ENCODE assay signal across 8 cellular contexts in genomic region chr15:64162869-64163661, GRCh38.
DNase-seq lines count a peak whose midpoint lies in the region; ATAC-seq and TF ChIP-seq lines count a peak whose summit lies in the region.

Gene PPIB, minus strand, starts transcription at chr15:64163022. Its CDS starts 36 bp downstream, at chr15:64162986.

- DNase-seq in AG10803 (ENCODE audit: low read depth) (peak; percentile 98), NCI-H345 (lab: John Stamatoyannopoulos, UW) (peak; percentile 93), islet precursor cell (peak; percentile 99)
- peak; percentile 91 to 97 (median 95) for DNase-seq in activated CD4-positive, CD25-positive, alpha-beta regulatory T cell (lab: John Stamatoyannopoulos, UW)
- peak; percentile 97 for DNase-seq in central memory CD4-positive, alpha-beta T cell
- DNase-seq in stimulated activated CD4-positive, alpha-beta T cell treated with anti-CD3 and anti-CD28 coated beads, Interleukin-12 subunit alpha, Interleukin-12 subunit beta, amount 100 ng/mL, for 48 hours (ENCODE audit: low read depth in 2 of 3, low spot score in 1 of 3): peak; percentile 90 to 97 (median 95)

- H3K4me3 ChIP-seq in AG10803 (ENCODE audit: low read length): peak within 1 kb of the TSS; percentile 93

- peak; percentile 44 for TF ChIP-seq CTCF in AG10803 (conservative IDR thresholded peaks at IDR 0.05; ENCODE audit: low read length)

- ATAC-seq in GM19023 (IDR thresholded peaks at IDR 0.05; ENCODE audit: unreplicated experiment) (peak; percentile 91), HG03280 (IDR thresholded peaks at IDR 0.05; ENCODE audit: unreplicated experiment) (peak; percentile 91)

Comparison
In these comparisons a context has a peak if more than half of its experiments do, and no peak if none do; other contexts are left out.
1. Peak in every context shown above with its lines: DNase-seq, ATAC-seq and H3K4me3 ChIP-seq.